Comparison of ENCODE assay signal across 8 cellular contexts in the genomic region with DNA sequence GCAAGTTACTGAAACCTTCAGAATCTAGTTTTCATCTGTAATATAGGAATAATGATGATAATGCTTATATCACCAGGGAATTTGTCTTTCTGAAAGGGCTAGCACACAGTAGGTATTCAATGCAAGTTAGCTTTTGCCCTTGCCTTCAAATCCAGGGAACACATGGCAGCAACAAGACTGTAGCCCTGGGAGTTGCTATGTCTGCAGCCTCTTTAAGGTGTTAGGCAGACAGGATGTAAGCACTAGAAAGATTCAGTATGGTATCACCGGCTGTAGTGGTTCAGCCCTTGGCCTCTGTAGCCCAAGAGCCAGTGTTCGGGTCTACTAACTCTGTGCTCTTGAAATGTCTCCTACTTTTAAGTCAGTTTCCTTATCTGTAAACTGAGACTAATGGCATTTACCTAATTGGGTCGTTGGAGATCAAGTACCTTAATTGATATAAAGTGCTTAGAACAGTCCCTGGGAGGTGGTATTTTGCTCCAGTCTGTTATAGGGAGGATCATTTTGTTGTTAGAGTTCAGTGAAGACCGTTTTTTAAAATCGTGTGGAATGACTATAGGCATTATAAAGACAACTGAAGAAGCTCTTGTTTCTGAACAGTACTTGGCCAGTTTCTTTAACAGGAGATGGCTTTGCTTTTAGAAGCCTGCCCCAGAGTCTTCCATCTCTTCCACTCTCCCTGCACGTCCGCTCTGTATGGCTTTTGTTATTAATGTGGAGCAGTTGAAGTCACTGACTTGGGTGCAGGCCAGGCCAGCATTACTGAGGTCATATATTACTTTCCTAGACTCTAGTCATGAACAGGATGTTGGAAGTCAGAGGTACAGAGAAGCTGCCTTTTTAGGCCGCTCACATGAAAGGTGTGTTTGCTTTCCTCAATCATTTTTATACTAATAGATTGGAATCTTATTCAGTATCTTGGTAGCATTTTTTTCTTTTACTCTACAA. TPM values are rescaled to one million over a fixed set of nuclear protein-coding genes. Genes with fewer than 3 reads are reported as not detected.
A peak's percentile ranks its signal among the peaks of the same experiment; 100 is the strongest.
DNase-seq lines count a peak whose midpoint lies in the region; ATAC-seq and TF ChIP-seq lines count a peak whose summit lies in the region.

No MANE protein-coding gene starts in this region.

- intact Hi-C loops in psoas muscle (cut with DNase I) = loop anchor here in 1 of 2 donors (5.0 kb wide), 1 partner anchor 44 kb away; a partner anchor contains a TSS

- no peaks in the 10 kb centered on the region for H3K9me3 Mint-ChIP-seq in glutamatergic neuron (ENCODE audit: unreplicated experiment)
- no peaks in the 10 kb centered on the region for H3K9me3 Mint-ChIP-seq in activated CD4-positive, alpha-beta T cell treated with anti-CD3 and anti-CD28 coated beads, Interleukin-2, amount 10 ng/mL, durations not matched to agents 7 days and 5 days

- H3K27ac ChIP-seq in psoas muscle = peak overlapping the region; percentile 85

- H3K27ac Mint-ChIP-seq in glutamatergic neuron (ENCODE audit: unreplicated experiment) = peak overlapping the region; percentile 89
- no peak overlapping the region for H3K27ac Mint-ChIP-seq in activated CD4-positive, alpha-beta T cell treated with anti-CD3 and anti-CD28 coated beads, Interleukin-2, amount 10 ng/mL, durations not matched to agents 7 days and 5 days

- peaks cover 6% of the 10 kb centered on the region for H3K27me3 Mint-ChIP-seq in glutamatergic neuron (ENCODE audit: unreplicated experiment)
- H3K27me3 Mint-ChIP-seq in activated CD4-positive, alpha-beta T cell treated with anti-CD3 and anti-CD28 coated beads, Interleukin-2, amount 10 ng/mL, durations not matched to agents 7 days and 5 days = no peaks in the 10 kb centered on the region

- no peak overlapping the region for H3K4me3 ChIP-seq in GM12865 (ENCODE audit: low read depth, low read length)
- H3K4me3 ChIP-seq in psoas muscle = peak overlapping the region; percentile 30

- 11 to 16% (median 14%) methylated on average over 8 of the region's 8 CpGs for WGBS in psoas muscle, 3 donors

- ATAC-seq in HG02610 (IDR thresholded peaks at IDR 0.05; ENCODE audit: unreplicated experiment) (peak; percentile 69), psoas muscle (peak; percentile 77 to 81 (median 80))

- DNase-seq in GM12865 (ENCODE audit: low read depth) (peak; percentile 54), RPMI7951 (ENCODE audit: low read depth) (peak; percentile 79), glutamatergic neuron (no peak), psoas muscle (peak; percentile 80 to 81), HuH-7.5 (ENCODE audit: low spot score) (no peak), KG1 (lab: John Stamatoyannopoulos, UW) (no peak)
- no peak for DNase-seq in activated CD4-positive, alpha-beta T cell treated with anti-CD3 and anti-CD28 coated beads, Interleukin-2, amount 10 ng/mL, durations not matched to agents 7 days and 5 days

- no peak overlapping the region for H3K4me3 Mint-ChIP-seq in glutamatergic neuron (ENCODE audit: unreplicated experiment)
- no peak overlapping the region for H3K4me3 Mint-ChIP-seq in activated CD4-positive, alpha-beta T cell treated with anti-CD3 and anti-CD28 coated beads, Interleukin-2, amount 10 ng/mL, durations not matched to agents 7 days and 5 days

- H3K4me1 Mint-ChIP-seq in glutamatergic neuron (ENCODE audit: low read depth, unreplicated experiment) = peaks cover 58% of the 10 kb centered on the region
- no peaks in the 10 kb centered on the region for H3K4me1 Mint-ChIP-seq in activated CD4-positive, alpha-beta T cell treated with anti-CD3 and anti-CD28 coated beads, Interleukin-2, amount 10 ng/mL, durations not matched to agents 7 days and 5 days

- no peaks in the 10 kb centered on the region for H3K27me3 ChIP-seq in psoas muscle (ENCODE audit: insufficient read depth in 3 of 3, low read length in 2 of 3)

- POLR2A ChIA-PET in activated CD4-positive, alpha-beta T cell treated with anti-CD3 and anti-CD28 coated beads, Interleukin-2, amount 10 ng/mL, durations not matched to agents 7 days and 5 days (lab: Charles Lee) = no interaction called here

- CTCF ChIA-PET in activated CD4-positive, alpha-beta T cell treated with anti-CD3 and anti-CD28 coated beads, Interleukin-2, amount 10 ng/mL, durations not matched to agents 7 days and 5 days (lab: Charles Lee) = no interaction called here

- no peak for TF ChIP-seq CTCF in GM12865 (IDR thresholded peaks at IDR 0.05; ENCODE audit: insufficient read depth, low read depth, low read length, missing control alignments)
- TF ChIP-seq CTCF in glutamatergic neuron (IDR thresholded peaks at IDR 0.05; ENCODE audit: partially characterized antibody, unreplicated experiment) = no peak
- TF ChIP-seq CTCF in psoas muscle (IDR thresholded peaks at IDR 0.05) = no peak

- H3K36me3 Mint-ChIP-seq in glutamatergic neuron (ENCODE audit: unreplicated experiment) = no peaks in the 10 kb centered on the region
- no peaks in the 10 kb centered on the region for H3K36me3 Mint-ChIP-seq in activated CD4-positive, alpha-beta T cell treated with anti-CD3 and anti-CD28 coated beads, Interleukin-2, amount 10 ng/mL, durations not matched to agents 7 days and 5 days (ENCODE audit: low read depth)

- H3K4me1 ChIP-seq in psoas muscle = peaks cover 92% of the 10 kb centered on the region

- H3K9me3 ChIP-seq in psoas muscle = no peaks in the 10 kb centered on the region

- no peaks in the 10 kb centered on the region for H3K36me3 ChIP-seq in psoas muscle (ENCODE audit: insufficient read depth in 1 of 2, low read depth in 1 of 2)

RNA-seq across cellular contexts. Expression of a gene that starts 44.8 kb away (rescaled TPM):
- total RNA-seq in RPMI7951 (2014; rRNA removed; shearing (Covaris generic)) = 6.2 and 11.5 TPM in 2 replicates
- total RNA-seq in glutamatergic neuron (ENCODE audit: unreplicated experiment) (29.7 TPM), psoas muscle (10 to 100 TPM; 10.1 to 20.3 (median 15.2) TPM)
- 1 to 10 TPM; 1.0 to 9.1 (median 3.2) TPM for polyA plus RNA-seq in psoas muscle
- total RNA-seq in activated CD4-positive, alpha-beta T cell treated with anti-CD3 and anti-CD28 coated beads, Interleukin-2, amount 10 ng/mL, durations not matched to agents 7 days and 5 days = under 1 TPM; 0.60 to 0.75 TPM

Comparison
In these comparisons a context has a peak if more than half of its experiments do, and no peak if none do; other contexts are left out.
1. DNase-seq: peak in GM12865 (single experiment), RPMI7951 (single experiment) and psoas muscle (2 of 2); none in glutamatergic neuron (single experiment), HuH-7.5 (single experiment), KG1 (single experiment) and activated CD4-positive, alpha-beta T cell treated with anti-CD3 and anti-CD28 coated beads, Interleukin-2, amount 10 ng/mL, durations not matched to agents 7 days and 5 days (single experiment).